16 cellular contexts compared by ENCODE assay signal in genomic region chr3:45139372-45139894, GRCh38. TPM values are rescaled to one million over a fixed set of nuclear protein-coding genes. Genes with fewer than 3 reads are reported as not detected.
A peak's percentile ranks its signal among the peaks of the same experiment; 100 is the strongest.
DNase-seq lines count a peak whose midpoint lies in the region; ATAC-seq and TF ChIP-seq lines count a peak whose summit lies in the region.
"Had no signal": no experiment of that assay in that cellular context is flagged by ENCODE, and none has a peak within 500 bp of the region (broad histone marks: within the 10 kb centered on the region; RNA-seq: fewer than 3 reads in every experiment).

No MANE protein-coding gene starts in this region.

- peak; percentile 16 to 74 (median 68) for ATAC-seq in psoas muscle
- ATAC-seq in GM19455 (IDR thresholded peaks at IDR 0.05; ENCODE audit: unreplicated experiment): no peak
- no peak for ATAC-seq in GM18498 (IDR thresholded peaks at IDR 0.05; ENCODE audit: unreplicated experiment)

- no peak for DNase-seq in RWPE1 (ENCODE audit: low spot score)
- no peak for DNase-seq in esophagus squamous epithelium (lab: John Stamatoyannopoulos, UW)
- DNase-seq in psoas muscle: no peak
- DNase-seq in activated CD4-positive, alpha-beta T cell treated with anti-CD3 and anti-CD28 coated beads, Interleukin-2, amount 10 ng/mL, durations not matched to agents 24 days and 14 days: no peak
- no peak for DNase-seq in amniotic stem cell (lab: John Stamatoyannopoulos, UW)
- DNase-seq: activated CD8-positive, alpha-beta memory T cell treated with anti-CD3 and anti-CD28 coated beads for 24 hours; activated gamma-delta T cell treated with Interleukin-2 at 50 U/mL for 16 hours; nucleus accumbens had no signal

- H3K27me3 ChIP-seq in BLaER1 (no peaks in the 10 kb centered on the region), esophagus squamous epithelium (peaks cover 0 to 1% (median 0%) of the 10 kb centered on the region in 4 donors), psoas muscle (ENCODE audit: insufficient read depth in 3 of 3, low read length in 2 of 3) (peaks cover 0 to 19% (median 2%) of the 10 kb centered on the region in 3 donors)
- H3K27me3 ChIP-seq: brain microvascular endothelial cell, thyroid gland had no signal

- no peak overlapping the region for H3K27ac Mint-ChIP-seq in activated CD4-positive, alpha-beta T cell treated with anti-CD3 and anti-CD28 coated beads, Interleukin-2, amount 10 ng/mL, durations not matched to agents 24 days and 14 days
- H3K27ac Mint-ChIP-seq: endodermal cell had no signal

- H3K4me3 ChIP-seq in BLaER1 (no peak overlapping the region), esophagus squamous epithelium (peak overlapping the region in 1 of 4 donors; percentile 23), psoas muscle (no peak overlapping the region)
- H3K4me3 ChIP-seq: hepatocyte, lung, thyroid gland had no signal

- no peaks in the 10 kb centered on the region for H3K9me3 ChIP-seq in BLaER1
- H3K9me3 ChIP-seq in esophagus squamous epithelium: no peaks in the 10 kb centered on the region
- no peaks in the 10 kb centered on the region for H3K9me3 ChIP-seq in psoas muscle
- H3K9me3 ChIP-seq: thyroid gland had no signal

- no peak overlapping the region for H3K4me3 Mint-ChIP-seq in activated CD4-positive, alpha-beta T cell treated with anti-CD3 and anti-CD28 coated beads, Interleukin-2, amount 10 ng/mL, durations not matched to agents 24 days and 14 days
- H3K4me3 Mint-ChIP-seq: endodermal cell had no signal

- TF ChIP-seq POLR2A in esophagus squamous epithelium (IDR thresholded peaks at IDR 0.05): no peak

- CTCF ChIA-PET in RWPE1 (lab: Yijun Ruan, JAX): no interaction called here

- no peaks in the 10 kb centered on the region for H3K36me3 ChIP-seq in BLaER1
- H3K36me3 ChIP-seq in esophagus squamous epithelium: no peaks in the 10 kb centered on the region
- H3K36me3 ChIP-seq in psoas muscle (ENCODE audit: insufficient read depth in 1 of 2, low read depth in 1 of 2): no peaks in the 10 kb centered on the region
- H3K36me3 ChIP-seq: brain microvascular endothelial cell, thyroid gland had no signal

- H3K4me1 Mint-ChIP-seq in activated CD4-positive, alpha-beta T cell treated with anti-CD3 and anti-CD28 coated beads, Interleukin-2, amount 10 ng/mL, durations not matched to agents 24 days and 14 days: peaks cover 15% of the 10 kb centered on the region

- H4K20me1 ChIP-seq in BLaER1: no peaks in the 10 kb centered on the region

- no peak overlapping the region for H3K9ac ChIP-seq in BLaER1

- WGBS in esophagus squamous epithelium, 2 donors: 37 to 83% methylated on average over 2 to 3 of the region's 4 CpGs
- WGBS in psoas muscle, 3 donors: 40 to 63% (median 57%) methylated on average over 4 of the region's 4 CpGs

- peak overlapping the region; percentile 53; the same call in 1 of the 2 replicates for H3K4me2 ChIP-seq in BLaER1
- H3K4me2 ChIP-seq: hepatocyte had no signal

- H3K27me3 Mint-ChIP-seq in activated CD4-positive, alpha-beta T cell treated with anti-CD3 and anti-CD28 coated beads, Interleukin-2, amount 10 ng/mL, durations not matched to agents 24 days and 14 days: peaks cover 35% of the 10 kb centered on the region

- peaks cover 3% of the 10 kb centered on the region for H3K9me3 Mint-ChIP-seq in activated CD4-positive, alpha-beta T cell treated with anti-CD3 and anti-CD28 coated beads, Interleukin-2, amount 10 ng/mL, durations not matched to agents 24 days and 14 days

- peaks cover 24% of the 10 kb centered on the region for H3K4me1 ChIP-seq in BLaER1
- peaks cover 30 to 97% (median 33%) of the 10 kb centered on the region in 3 donors for H3K4me1 ChIP-seq in esophagus squamous epithelium
- H3K4me1 ChIP-seq in psoas muscle: no peaks in the 10 kb centered on the region

- no peak for TF ChIP-seq CTCF in RWPE1 (conservative IDR thresholded peaks at IDR 0.05; ENCODE audit: low read depth)
- TF ChIP-seq CTCF in esophagus squamous epithelium (IDR thresholded peaks at IDR 0.05): no peak
- no peak for TF ChIP-seq CTCF in psoas muscle (IDR thresholded peaks at IDR 0.05)

- no peak overlapping the region for H3K27ac ChIP-seq in BLaER1
- peak overlapping the region; percentile 88 for H3K27ac ChIP-seq in RWPE1
- peak overlapping the region; percentile 62 to 88 (median 86) for H3K27ac ChIP-seq in esophagus squamous epithelium
- H3K27ac ChIP-seq in psoas muscle: no peak overlapping the region
- H3K27ac ChIP-seq: hepatocyte had no signal

- intact Hi-C loops in esophagus squamous epithelium (cut with DNase I): no loop called here
- intact Hi-C loops in psoas muscle (cut with DNase I): no loop called here
- intact Hi-C loops in activated CD4-positive, alpha-beta T cell treated with anti-CD3 and anti-CD28 coated beads, Interleukin-2, amount 10 ng/mL, durations not matched to agents 24 days and 14 days (cut with micrococcal nuclease): no loop called here

- POLR2A ChIA-PET in RWPE1 (lab: Yijun Ruan, JAX; ENCODE audit: low non-redundant PET): no interaction called here

- peaks cover 5% of the 10 kb centered on the region for H3K36me3 Mint-ChIP-seq in activated CD4-positive, alpha-beta T cell treated with anti-CD3 and anti-CD28 coated beads, Interleukin-2, amount 10 ng/mL, durations not matched to agents 24 days and 14 days (ENCODE audit: low read depth)

RNA-seq across cellular contexts. Expression of gene CDCP1, which starts 6.7 kb away (rescaled TPM):
- total RNA-seq in esophagus squamous epithelium: 10 to 100 TPM; 35.7 to 95.4 (median 54.6) TPM
- total RNA-seq in psoas muscle: 1 to 10 TPM in 1 of 4 donors, under 1 TPM in 3; 0.24 to 1.4 (median 0.37) TPM
- under 1 TPM; 0.01 to 0.65 (median 0.21) TPM for polyA plus RNA-seq in psoas muscle
- 3.2 and 3.3 TPM in 2 replicates for total RNA-seq in activated CD4-positive, alpha-beta T cell treated with anti-CD3 and anti-CD28 coated beads, Interleukin-2, amount 10 ng/mL, durations not matched to agents 24 days and 14 days

Comparison
In these comparisons a context has a peak if more than half of its experiments do, and no peak if none do; other contexts are left out.
1. H3K27ac ChIP-seq: peak in RWPE1 (single experiment) and esophagus squamous epithelium (4 of 4); none in BLaER1 (single experiment) and psoas muscle (single experiment).
2. ATAC-seq: peak in psoas muscle (4 of 4); none in GM19455 (single experiment) and GM18498 (single experiment).